In genomic region chr1:18820791-18821641, GRCh38 we compare ENCODE assay signal across 8 cellular contexts. TPM values are rescaled to one million over a fixed set of nuclear protein-coding genes. Genes with fewer than 3 reads are reported as not detected.
A peak's percentile ranks its signal among the peaks of the same experiment; 100 is the strongest.
DNase-seq lines count a peak whose midpoint lies in the region; ATAC-seq and TF ChIP-seq lines count a peak whose summit lies in the region.

No MANE protein-coding gene starts in this region.

- H2AFZ ChIP-seq in GM23248: no peak overlapping the region

- no peaks in the 10 kb centered on the region for H4K20me1 ChIP-seq in GM23248 (ENCODE audit: insufficient read depth)

- no peaks in the 10 kb centered on the region for H3K4me1 ChIP-seq in GM23248 (ENCODE audit: insufficient read depth)
- no peaks in the 10 kb centered on the region for H3K4me1 ChIP-seq in lung (ENCODE audit: control insufficient read depth in 2 of 2, insufficient read depth in 2 of 2, low read length in 2 of 2)

- H3K27ac ChIP-seq in GM23248 (no peak overlapping the region), lung (ENCODE audit: low read depth in 1 of 2, low read length in 1 of 2) (no peak overlapping the region)

- WGBS in GM23248 (ENCODE audit: low coverage in 1 of 2, low lambda C conversion rate in 2 of 2, missing lambda C conversion rate in 2 of 2), 2 experiments: 33 to 35% methylated on average over 22 of the region's 22 CpGs
- 44 to 48% methylated on average over 22 of the region's 22 CpGs for WGBS in lung, 2 donors

- peak; percentile 71 for TF ChIP-seq CTCF in lung (IDR thresholded peaks at IDR 0.05; ENCODE audit: control extremely low read depth, extremely low read depth)

- CTCF ChIA-PET in activated CD4-positive, alpha-beta memory T cell treated with anti-CD3 and anti-CD28 coated beads for 36 hours (lab: Charles Lee): interaction anchor here (0.7 to 4.0 kb wide), 9 partner anchors 9 to 246 kb away, joined by 3 to 42 read pairs (median 4); no protein-coding TSS in a partner anchor

- POLR2A ChIA-PET in activated CD4-positive, alpha-beta memory T cell treated with anti-CD3 and anti-CD28 coated beads for 36 hours (lab: Charles Lee): no interaction called here

- no peaks in the 10 kb centered on the region for H3K9me2 ChIP-seq in GM23248 (ENCODE audit: insufficient read depth)

- H3K9me3 ChIP-seq in GM23248 (ENCODE audit: low read depth) (no peaks in the 10 kb centered on the region), lung (ENCODE audit: control insufficient read depth in 2 of 2, insufficient read depth in 1 of 2, low read length in 1 of 2) (no peaks in the 10 kb centered on the region)

- no peak overlapping the region for H3K27ac Mint-ChIP-seq in activated CD4-positive, alpha-beta memory T cell treated with anti-CD3 and anti-CD28 coated beads for 36 hours

- DNase-seq in AG08395 (ENCODE audit: low spot score) (peak; percentile 87), GM23248 (peak; percentile 80), NCI-H460 (ENCODE audit: extremely low read depth, low read depth) (peak; percentile 53), ecto neural progenitor cell (ENCODE audit: low spot score) (peak; percentile 89), lung (ENCODE audit: low spot score) (peak; percentile 70)
- peak; percentile 73 for DNase-seq in activated CD4-positive, alpha-beta memory T cell treated with anti-CD3 and anti-CD28 coated beads for 36 hours
- DNase-seq in stimulated activated CD8-positive, alpha-beta memory T cell treated with anti-CD3 and anti-CD28 coated beads, Interleukin-12 subunit alpha, Interleukin-12 subunit beta, amount 100 ng/mL, for 4 hours (ENCODE audit: low read depth): peak; percentile 4

- H3K36me3 ChIP-seq in GM23248 (ENCODE audit: low read depth): no peaks in the 10 kb centered on the region
- H3K36me3 ChIP-seq in lung (ENCODE audit: control insufficient read depth in 2 of 2, insufficient read depth in 2 of 2, low read length in 2 of 2): no peaks in the 10 kb centered on the region

- H3F3A ChIP-seq in GM23248 (ENCODE audit: insufficient read depth): no peaks in the 10 kb centered on the region

- peaks cover 8% of the 10 kb centered on the region for H3K27me3 ChIP-seq in GM23248 (replicated peaks; ENCODE audit: insufficient read depth)
- peaks cover 8% of the 10 kb centered on the region for H3K27me3 ChIP-seq in lung (ENCODE audit: control insufficient read depth, insufficient read depth)

- H3K4me3 ChIP-seq in GM23248: no peak overlapping the region
- H3K4me3 ChIP-seq in lung: no peak overlapping the region

- H3K4me3 Mint-ChIP-seq in activated CD4-positive, alpha-beta memory T cell treated with anti-CD3 and anti-CD28 coated beads for 36 hours: no peak overlapping the region

- peaks cover 45% of the 10 kb centered on the region for H3K27me3 Mint-ChIP-seq in activated CD4-positive, alpha-beta memory T cell treated with anti-CD3 and anti-CD28 coated beads for 36 hours

- in situ Hi-C loops in GM23248 (cut with MboI): loop anchor here (5.0 kb wide), 1 partner anchor 229 kb away; no protein-coding TSS in a partner anchor

- H3K36me3 Mint-ChIP-seq in activated CD4-positive, alpha-beta memory T cell treated with anti-CD3 and anti-CD28 coated beads for 36 hours: no peaks in the 10 kb centered on the region

- H3K4me1 Mint-ChIP-seq in activated CD4-positive, alpha-beta memory T cell treated with anti-CD3 and anti-CD28 coated beads for 36 hours (ENCODE audit: low read depth): peaks cover 1% of the 10 kb centered on the region

- H3K79me2 ChIP-seq in GM23248 (ENCODE audit: insufficient read depth): no peaks in the 10 kb centered on the region

- no peaks in the 10 kb centered on the region for H3K9me3 Mint-ChIP-seq in activated CD4-positive, alpha-beta memory T cell treated with anti-CD3 and anti-CD28 coated beads for 36 hours

- no peak overlapping the region for H3K9ac ChIP-seq in GM23248

- no peak for ATAC-seq in lung (ENCODE audit: insufficient read depth, low FRiP score)
- no peak for ATAC-seq in GM21423 (IDR thresholded peaks at IDR 0.05; ENCODE audit: unreplicated experiment)

- intact Hi-C loops in activated CD4-positive, alpha-beta memory T cell treated with anti-CD3 and anti-CD28 coated beads for 36 hours (cut with micrococcal nuclease): loop anchor here (2.0 kb wide), 1 partner anchor 224 kb away; no protein-coding TSS in a partner anchor

- no peak overlapping the region for H3K4me2 ChIP-seq in GM23248 (ENCODE audit: unreplicated experiment)

RNA-seq across cellular contexts. Expression of gene TAS1R2, which starts 38.4 kb away (rescaled TPM):
- not detected in 2 replicates for total RNA-seq in GM23248 (2014; rRNA removed; shearing (Covaris generic))
- polyA plus RNA-seq in GM23248 (2016; fragmentation: Nextera tagmentation; extraction: Ambion mirVana): not detected in 2 replicates
- total RNA-seq in NCI-H460 (2014; rRNA removed; shearing (Covaris generic)): not detected in 2 replicates
- not detected in 2 replicates for polyA plus RNA-seq in NCI-H460 (2014; cell fraction: nucleus; rRNA removed)
- total RNA-seq in activated CD4-positive, alpha-beta memory T cell treated with anti-CD3 and anti-CD28 coated beads for 36 hours: not detected
- not detected for total RNA-seq in lung
- not detected for polyA plus RNA-seq in lung

Comparison
In these comparisons a context has a peak if more than half of its experiments do, and no peak if none do; other contexts are left out.
1. DNase-seq: peak in every context shown above with its lines; median percentile 89 in ecto neural progenitor cell; 87 in AG08395; 80 in GM23248; 73 in activated CD4-positive, alpha-beta memory T cell treated with anti-CD3 and anti-CD28 coated beads for 36 hours; 70 in lung; 53 in NCI-H460; 4 in stimulated activated CD8-positive, alpha-beta memory T cell treated with anti-CD3 and anti-CD28 coated beads, Interleukin-12 subunit alpha, Interleukin-12 subunit beta, amount 100 ng/mL, for 4 hours.